In the genomic region with DNA sequence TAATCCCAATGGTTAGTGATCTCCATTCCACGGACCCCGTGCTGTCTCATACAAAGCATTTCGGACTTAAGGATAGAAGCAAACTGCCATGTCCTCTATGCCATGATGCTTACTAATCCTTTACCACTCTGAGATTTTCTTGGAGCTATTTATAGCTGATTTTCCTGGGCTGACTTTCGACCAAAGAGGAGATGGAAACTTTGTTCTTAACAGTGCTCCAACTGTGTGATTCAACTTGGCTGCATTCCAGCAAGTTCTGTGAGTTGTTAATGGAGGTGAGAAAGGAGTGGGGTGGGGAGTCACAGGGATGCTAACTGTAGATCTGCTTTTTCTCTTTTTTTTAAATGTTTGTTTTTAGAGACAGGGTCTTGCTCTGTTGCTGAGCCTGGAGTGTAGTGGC, we compare ENCODE assay signal across 11 cellular contexts. TPM values are rescaled to one million over a fixed set of nuclear protein-coding genes. Genes with fewer than 3 reads are reported as not detected.
A peak's percentile ranks its signal among the peaks of the same experiment; 100 is the strongest.
DNase-seq lines count a peak whose midpoint lies in the region; ATAC-seq and TF ChIP-seq lines count a peak whose summit lies in the region.
"Had no signal": no experiment of that assay in that cellular context is flagged by ENCODE, and none has a peak within 500 bp of the region (broad histone marks: within the 10 kb centered on the region; RNA-seq: fewer than 3 reads in every experiment).

No MANE protein-coding gene starts in this region.

- no peak overlapping the region for H3K4me2 ChIP-seq in mesenchymal stem cell (ENCODE audit: low read length, poor library complexity, severe bottlenecking)

- no peak overlapping the region for H3K23ac ChIP-seq in mesenchymal stem cell (ENCODE audit: low read length in 2 of 2)

- H2AFZ ChIP-seq in mesenchymal stem cell (ENCODE audit: low read depth, low read length) = no peak overlapping the region

- intact Hi-C loops in Caco-2 (cut with micrococcal nuclease; ENCODE audit: unreplicated experiment) = no loop called here

- no peaks in the 10 kb centered on the region for H3K36me3 ChIP-seq in Caco-2 (ENCODE audit: control insufficient read depth, insufficient read depth, low read length)
- no peaks in the 10 kb centered on the region for H3K36me3 ChIP-seq in brain microvascular endothelial cell (replicated peaks)
- H3K36me3 ChIP-seq in mesenchymal stem cell (ENCODE audit: control insufficient read depth in 1 of 2, insufficient read depth in 2 of 2, low read depth in 1 of 2, low read length in 2 of 2) = no peaks in the 10 kb centered on the region

- no peak overlapping the region for H2BK15ac ChIP-seq in mesenchymal stem cell (ENCODE audit: low read depth, poor library complexity, severe bottlenecking)

- H2BK120ac ChIP-seq in mesenchymal stem cell (ENCODE audit: low read depth, low read length) = no peak overlapping the region

- WGBS in mesenchymal stem cell = 44% methylated on average over 4 of the region's 4 CpGs

- no peaks in the 10 kb centered on the region for H3K27me3 Mint-ChIP-seq in Caco-2 (ENCODE audit: insufficient read depth, unreplicated experiment)

- no peak overlapping the region for H4K91ac ChIP-seq in mesenchymal stem cell (ENCODE audit: low read length)

- no peak overlapping the region for H2BK5ac ChIP-seq in mesenchymal stem cell (ENCODE audit: low read depth, low read length, poor library complexity, severe bottlenecking)

- H3K14ac ChIP-seq in mesenchymal stem cell (ENCODE audit: low read length in 2 of 2) = peak overlapping the region in 1 of 2 experiments; percentile 44

- H3K4me3 ChIP-seq in Caco-2 (ENCODE audit: low read depth, low read length) = no peak overlapping the region
- H3K4me3 ChIP-seq in brain microvascular endothelial cell (ENCODE audit: low read depth, low read length) = no peak overlapping the region
- H3K4me3 ChIP-seq in mesenchymal stem cell (ENCODE audit: insufficient read depth in 1 of 2, low read depth in 1 of 2, low read length in 2 of 2) = no peak overlapping the region

- in situ Hi-C loops in brain microvascular endothelial cell (cut with HindIII; ENCODE audit: low pct_ligation_motif_present, low sequenced_read_pairs) = no loop called here

- H3K4ac ChIP-seq in mesenchymal stem cell (ENCODE audit: low read depth in 1 of 2, low read length in 2 of 2) = no peak overlapping the region

- ATAC-seq in GM18498 (IDR thresholded peaks at IDR 0.05; ENCODE audit: unreplicated experiment) (no peak), GM21786 (IDR thresholded peaks at IDR 0.05; ENCODE audit: unreplicated experiment) (no peak)
- ATAC-seq: activated T-helper 17 cell treated with anti-CD3 and anti-CD28 coated beads, Interleukin-2, amount 50 U/mL, for 72 hours had no signal

- H3K4me1 ChIP-seq in Caco-2 (peaks cover 38% of the 10 kb centered on the region), mesenchymal stem cell (ENCODE audit: control insufficient read depth, insufficient read depth, low read depth, low read length) (peaks cover 18% of the 10 kb centered on the region)

- no peak overlapping the region for H2BK12ac ChIP-seq in mesenchymal stem cell (ENCODE audit: low read length in 2 of 2)

- POLR2A ChIA-PET in Caco-2 (lab: Charles Lee) = interaction anchor here (0.6 kb wide), 1 partner anchor 31 kb away, joined by 3 read pairs; no protein-coding TSS in a partner anchor

- peak overlapping the region; percentile 39 for H3K27ac Mint-ChIP-seq in Caco-2 (ENCODE audit: unreplicated experiment)
- H3K27ac Mint-ChIP-seq: activated T-helper 17 cell treated with anti-CD3 and anti-CD28 coated beads, Interleukin-2, amount 50 U/mL, for 72 hours had no signal

- no peak overlapping the region for H3K9ac ChIP-seq in mesenchymal stem cell (ENCODE audit: low read length)

- no peaks in the 10 kb centered on the region for H3K9me3 ChIP-seq in Caco-2
- H3K9me3 ChIP-seq in mesenchymal stem cell (ENCODE audit: control insufficient read depth, low read length) = no peaks in the 10 kb centered on the region

- H3K9me3 Mint-ChIP-seq in Caco-2 (ENCODE audit: unreplicated experiment) = no peaks in the 10 kb centered on the region
- H3K9me3 Mint-ChIP-seq: activated T-helper 17 cell treated with anti-CD3 and anti-CD28 coated beads, Interleukin-2, amount 50 U/mL, for 72 hours had no signal

- H2AK5ac ChIP-seq in mesenchymal stem cell (ENCODE audit: low read length, severe bottlenecking) = peak overlapping the region; percentile 15

- H4K8ac ChIP-seq in mesenchymal stem cell (ENCODE audit: low read length) = no peak overlapping the region

- TF ChIP-seq CTCF in Caco-2 (IDR thresholded peaks at IDR 0.05; ENCODE audit: insufficient read depth in 1 of 2, low read depth in 1 of 2, low read length in 1 of 2, severe bottlenecking in 1 of 2, unreplicated experiment in 1 of 2) = no peak
- no peak for TF ChIP-seq CTCF in brain microvascular endothelial cell (IDR thresholded peaks at IDR 0.05; ENCODE audit: low read depth, low read length, missing control alignments)

- no peaks in the 10 kb centered on the region for H3K27me3 ChIP-seq in Caco-2 (replicated peaks; ENCODE audit: control insufficient read depth, insufficient read depth, low read length)
- H3K27me3 ChIP-seq in brain microvascular endothelial cell (replicated peaks) = no peaks in the 10 kb centered on the region
- no peaks in the 10 kb centered on the region for H3K27me3 ChIP-seq in mesenchymal stem cell (ENCODE audit: control insufficient read depth in 1 of 2, insufficient read depth in 1 of 2, low read length in 2 of 2)

- no peak overlapping the region for H3K4me3 Mint-ChIP-seq in Caco-2 (ENCODE audit: unreplicated experiment)
- H3K4me3 Mint-ChIP-seq: activated T-helper 17 cell treated with anti-CD3 and anti-CD28 coated beads, Interleukin-2, amount 50 U/mL, for 72 hours had no signal

- CTCF ChIA-PET in Caco-2 (lab: Charles Lee) = no interaction called here

- H3K79me1 ChIP-seq in mesenchymal stem cell (replicated peaks; ENCODE audit: low read length, poor library complexity, severe bottlenecking) = no peaks in the 10 kb centered on the region

- H3K18ac ChIP-seq in mesenchymal stem cell (ENCODE audit: low read depth in 1 of 2, low read length in 2 of 2) = no peak overlapping the region

- BruUV-seq in Caco-2 (replicated peaks; lab: Mats Ljungman, UMichigan) = no TSS peak

- H3K4me1 Mint-ChIP-seq in Caco-2 (ENCODE audit: low read depth, unreplicated experiment) = peaks cover 27% of the 10 kb centered on the region
- H3K4me1 Mint-ChIP-seq: activated T-helper 17 cell treated with anti-CD3 and anti-CD28 coated beads, Interleukin-2, amount 50 U/mL, for 72 hours had no signal

- H3K27ac ChIP-seq in brain microvascular endothelial cell (no peak overlapping the region), mesenchymal stem cell (ENCODE audit: low read length, poor library complexity, severe bottlenecking) (peak overlapping the region; percentile 17)

- DNase-seq in Caco-2 (no peak), LHCN-M2 (ENCODE audit: low read depth) (peak; percentile 77), brain microvascular endothelial cell (peak; percentile 63), mesenchymal stem cell (peak; percentile 86), NCI-H2171 (lab: John Stamatoyannopoulos, UW) (no peak)
- DNase-seq in activated CD4-positive, alpha-beta T cell treated with anti-CD3 and anti-CD28 coated beads for 48 hours = no peak
- DNase-seq: NCI-H524 treated with DMSO at 0.1 percent for 48 hours had no signal

- no peaks in the 10 kb centered on the region for H3K36me3 Mint-ChIP-seq in Caco-2 (ENCODE audit: insufficient read depth, unreplicated experiment)

RNA-seq across cellular contexts. Expression of a gene that starts 11.6 kb away (rescaled TPM):
- total RNA-seq in Caco-2 (2022) (710 and 751 TPM in 2 replicates), LHCN-M2 (2014; rRNA removed) (not detected in 2 replicates)
- polyA plus RNA-seq in LHCN-M2 (2012) = 0.06 TPM
- 0.37 TPM for polyA plus RNA-seq in mesenchymal stem cell (2013, experiment 1 of 2)
- polyA plus RNA-seq in mesenchymal stem cell (2013, experiment 2 of 2) = 0.38 TPM
- total RNA-seq: pulmonary artery endothelial cell had no signal

RNA-seq across cellular contexts. Expression of a gene that starts 45.5 kb away (rescaled TPM):
- 70.5 and 72.5 TPM in 2 replicates for total RNA-seq in Caco-2 (2022)
- total RNA-seq in LHCN-M2 (2014; rRNA removed) = 54.2 and 55.3 TPM in 2 replicates
- polyA plus RNA-seq in LHCN-M2 (2012) = 12.5 TPM
- polyA plus RNA-seq in mesenchymal stem cell (2013, experiment 1 of 2) = 7.3 TPM
- polyA plus RNA-seq in mesenchymal stem cell (2013, experiment 2 of 2) = 7.8 TPM

Comparison
In these comparisons a context has a peak if more than half of its experiments do, and no peak if none do; other contexts are left out.
1. DNase-seq: peak in LHCN-M2 (single experiment), brain microvascular endothelial cell (single experiment) and mesenchymal stem cell (single experiment); none in Caco-2 (0 of 2), NCI-H2171 (single experiment) and activated CD4-positive, alpha-beta T cell treated with anti-CD3 and anti-CD28 coated beads for 48 hours (single experiment).
2. RNA of a gene that starts 11.6 kb away (total RNA-seq): 710 to 751 TPM in Caco-2; not detected in LHCN-M2; every median in the first group is over 100 times any median in the second.